ENCODE assay signal across 7 cellular contexts in genomic region chr5:150778517-150779396, GRCh38. TPM values are rescaled to one million over a fixed set of nuclear protein-coding genes. Genes with fewer than 3 reads are reported as not detected.
A peak's percentile ranks its signal among the peaks of the same experiment; 100 is the strongest.
DNase-seq lines count a peak whose midpoint lies in the region; ATAC-seq and TF ChIP-seq lines count a peak whose summit lies in the region.

A gene with protein sequence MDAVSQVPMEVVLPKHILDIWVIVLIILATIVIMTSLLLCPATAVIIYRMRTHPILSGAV (plus strand): TSS chr5:150778757. CDS start chr5:150795441, 16,684 bp downstream.

- peak; percentile 62 for TF ChIP-seq CTCF in GM13976 (IDR thresholded peaks at IDR 0.05; ENCODE audit: borderline replicate concordance, control extremely low read depth, extremely low read depth, insufficient read depth, missing control alignments)
- peak; percentile 82 for TF ChIP-seq CTCF in RWPE2 (IDR thresholded peaks at IDR 0.05; ENCODE audit: poor library complexity, severe bottlenecking)
- peak; percentile 30 for TF ChIP-seq CTCF in fibroblast of the aortic adventitia (IDR thresholded peaks at IDR 0.05; ENCODE audit: insufficient read depth, low read length)
- TF ChIP-seq CTCF in nephron (IDR thresholded peaks at IDR 0.05; ENCODE audit: unreplicated experiment in 3 of 3), result peak; percentile 35 to 41 (median 35)

- H3K4me1 ChIP-seq in RWPE2 (ENCODE audit: insufficient read depth, poor library complexity, severe bottlenecking) (peaks cover 57% of the 10 kb centered on the region), thymus (ENCODE audit: control insufficient read depth, insufficient read depth, low read length) (peaks cover 37% of the 10 kb centered on the region)

- peak within 1 kb of the TSS; percentile 95 to 99 (median 97) for H3K4me3 Mint-ChIP-seq in nephron

- H3K4me3 ChIP-seq in RWPE2 (ENCODE audit: severe bottlenecking), result peak within 1 kb of the TSS; percentile 49
- H3K4me3 ChIP-seq in fibroblast of the aortic adventitia (ENCODE audit: low read depth, low read length), result peak within 1 kb of the TSS; percentile 87
- H3K4me3 ChIP-seq in thymus (ENCODE audit: low read length), result peak within 1 kb of the TSS; percentile 74

- DNase-seq in GM13976 (ENCODE audit: low spot score) (peak; percentile 66), RWPE2 (ENCODE audit: low spot score) (peak; percentile 83), fibroblast of the aortic adventitia (ENCODE audit: low read depth) (peak; percentile 62)
- peak; percentile 88 for DNase-seq in activated effector memory CD4-positive, alpha-beta T cell treated with anti-CD3 and anti-CD28 coated beads, Interleukin-2, amount 50 U/mL, for 16 hours

- no peaks in the 10 kb centered on the region for H3K9me3 Mint-ChIP-seq in nephron

- in situ Hi-C loops in GM13976 (cut with MboI; ENCODE audit: low sequenced_read_pairs, unreplicated experiment), result loop anchor here (25.0 kb wide), 1 partner anchor 384 kb away; the partner anchor contains the start of gene ANXA6

- H3K9me3 ChIP-seq in RWPE2 (ENCODE audit: severe bottlenecking) (no peaks in the 10 kb centered on the region), thymus (ENCODE audit: control insufficient read depth) (no peaks in the 10 kb centered on the region)

- under 1% methylated on average over 59 of the region's 59 CpGs for WGBS in thymus

- peak within 1 kb of the TSS; percentile 83 to 96 (median 91) for H3K27ac Mint-ChIP-seq in nephron

- peaks cover 3% of the 10 kb centered on the region for H3K27me3 Mint-ChIP-seq in nephron (ENCODE audit: low read depth)

- ATAC-seq in HG03108 (IDR thresholded peaks at IDR 0.05; ENCODE audit: unreplicated experiment), result peak; percentile 24
- ATAC-seq in RWPE2 (ENCODE audit: low read depth), result peak; percentile 73

- peaks cover 57% of the 10 kb centered on the region for H3K4me1 Mint-ChIP-seq in nephron

- H3K27ac ChIP-seq in RWPE2 (ENCODE audit: poor library complexity, severe bottlenecking) (peak within 1 kb of the TSS; percentile 66), thymus (ENCODE audit: low read depth) (peak within 1 kb of the TSS; percentile 90)

- no peaks in the 10 kb centered on the region for H3K36me3 Mint-ChIP-seq in nephron (ENCODE audit: low read depth)

- H3K27me3 ChIP-seq in RWPE2 (ENCODE audit: insufficient read depth, poor library complexity, severe bottlenecking), result no peaks in the 10 kb centered on the region
- H3K27me3 ChIP-seq in thymus (ENCODE audit: control insufficient read depth, insufficient read depth), result no peaks in the 10 kb centered on the region

- peaks cover 4% of the 10 kb centered on the region; the same call in 1 of the 2 replicates for H3K36me3 ChIP-seq in RWPE2 (ENCODE audit: low read depth)
- H3K36me3 ChIP-seq in thymus (ENCODE audit: control insufficient read depth, insufficient read depth), result no peaks in the 10 kb centered on the region

RNA-seq across cellular contexts. Expression of the gene that starts here (rescaled TPM):
- total RNA-seq in fibroblast of the aortic adventitia (ENCODE audit: low replicate concordance), result 15.0 and 61.8 TPM in 2 replicates
- polyA plus RNA-seq in thymus, result 30.1 TPM

Comparison
In these comparisons a context has a peak if more than half of its experiments do, and no peak if none do; other contexts are left out.
1. Peak in every context shown above with its lines: DNase-seq, ATAC-seq, H3K4me3 ChIP-seq and H3K27ac ChIP-seq.
2. CTCF ChIP-seq: peak in every context shown above with its lines; median percentile 82 in RWPE2; 62 in GM13976; 35 in nephron; 30 in fibroblast of the aortic adventitia.